Comparison of ENCODE assay signal across 24 cellular contexts in the genomic region with DNA sequence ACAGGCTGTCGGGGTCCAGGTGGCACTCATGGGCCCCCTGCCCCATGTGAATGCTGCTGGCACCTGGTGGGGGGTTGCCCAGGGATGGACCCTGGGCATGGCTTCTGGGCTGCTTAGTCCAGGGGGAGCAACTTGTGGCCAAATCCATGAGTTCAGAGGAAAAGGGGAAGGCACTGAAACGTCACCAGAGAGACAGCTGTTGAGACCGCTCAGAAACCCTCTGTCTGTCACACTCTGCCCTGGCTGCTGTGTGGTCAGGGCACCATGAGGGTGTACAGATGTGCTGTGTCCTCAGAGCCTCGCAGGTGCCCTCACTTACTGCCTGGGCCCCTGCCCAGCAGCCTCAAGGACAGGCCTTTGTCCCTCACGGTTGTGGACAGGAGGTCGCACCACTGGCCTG. TPM values are rescaled to one million over a fixed set of nuclear protein-coding genes. Genes with fewer than 3 reads are reported as not detected.
"Had no signal": no experiment of that assay in that cellular context is flagged by ENCODE, and none has a peak within 500 bp of the region (broad histone marks: within the 10 kb centered on the region; RNA-seq: fewer than 3 reads in every experiment).

No MANE protein-coding gene starts in this region.

- H3K27ac Mint-ChIP-seq: activated naive CD4-positive, alpha-beta T cell treated with anti-CD3 and anti-CD28 coated beads for 36 hours; activated naive CD8-positive, alpha-beta T cell; activated T-helper 17 cell treated with anti-CD3 and anti-CD28 coated beads, Interleukin-2, amount 50 U/mL, for 72 hours; T-helper 17 cell; WTC11 had no signal

- ATAC-seq: activated T-cell treated with anti-CD3 and anti-CD28 coated beads, Interleukin-2, amount 50 U/mL, for 4 hours; activated T-helper 17 cell treated with anti-CD3 and anti-CD28 coated beads, Interleukin-2, amount 50 U/mL, for 72 hours; T-helper 17 cell; WTC11 had no signal

- H3K9me3 Mint-ChIP-seq: activated naive CD4-positive, alpha-beta T cell treated with anti-CD3 and anti-CD28 coated beads for 36 hours; activated T-cell treated with anti-CD3 and anti-CD28 coated beads, Interleukin-2, amount 50 U/mL, for 4 hours; activated T-helper 17 cell treated with anti-CD3 and anti-CD28 coated beads, Interleukin-2, amount 50 U/mL, for 72 hours; brain; central memory CD8-positive, alpha-beta T cell had no signal

- H3K27me3 Mint-ChIP-seq: activated naive CD8-positive, alpha-beta T cell; activated T-helper 17 cell treated with anti-CD3 and anti-CD28 coated beads, Interleukin-2, amount 50 U/mL, for 72 hours; brain; central memory CD8-positive, alpha-beta T cell; T-helper 17 cell had no signal

- DNase-seq: activated CD4-positive, alpha-beta T cell treated with anti-CD3 and anti-CD28 coated beads for 48 hours; activated CD4-positive, alpha-beta T cell treated with anti-CD3 and anti-CD28 coated beads, Interleukin-2, amount 50 U/mL, for 4 hours; activated CD4-positive, CD25-positive, alpha-beta regulatory T cell treated with anti-CD3 and anti-CD28 coated beads, Interleukin-2, amount 50 U/mL, for 72 hours; activated CD8-positive, alpha-beta memory T cell treated with anti-CD3 and anti-CD28 coated beads for 24 hours; activated gamma-delta T cell; activated naive CD4-positive, alpha-beta T cell treated with anti-CD3 and anti-CD28 coated beads for 36 hours; activated T-cell treated with anti-CD3 and anti-CD28 coated beads, Interleukin-2, amount 50 U/mL, for 4 hours; amygdala; KG1; NCI-H1092 treated with DMSO at 0.1 percent for 48 hours; NCI-H1417 treated with DMSO at 0.1 percent for 48 hours; NCI-H2029; NCI-H2107; NCI-H226; NCI-H526 treated with DMSO at 0.1 percent for 48 hours; NCI-H82; SHP77; T-helper 17 cell; T-helper 9 cell had no signal

- H3K36me3 Mint-ChIP-seq: WTC11 had no signal

- H3K4me3 Mint-ChIP-seq: activated naive CD4-positive, alpha-beta T cell treated with anti-CD3 and anti-CD28 coated beads for 36 hours; activated naive CD8-positive, alpha-beta T cell; activated T-cell treated with anti-CD3 and anti-CD28 coated beads, Interleukin-2, amount 50 U/mL, for 4 hours; activated T-helper 17 cell treated with anti-CD3 and anti-CD28 coated beads, Interleukin-2, amount 50 U/mL, for 72 hours; brain; central memory CD8-positive, alpha-beta T cell; T-helper 17 cell; WTC11 had no signal

- H3K4me1 Mint-ChIP-seq: WTC11 had no signal

RNA-seq across cellular contexts. Expression of a gene that starts 16.8 kb away (rescaled TPM):
- total RNA-seq: T-helper 17 cell had no signal
